Comparison of ENCODE assay signal across 14 cellular contexts in genomic region chr15:74453925-74454763, GRCh38. TPM values are rescaled to one million over a fixed set of nuclear protein-coding genes. Genes with fewer than 3 reads are reported as not detected.
A peak's percentile ranks its signal among the peaks of the same experiment; 100 is the strongest.
DNase-seq lines count a peak whose midpoint lies in the region; ATAC-seq, FAIRE-seq and TF ChIP-seq lines count a peak whose summit lies in the region.
"Had no signal": no experiment of that assay in that cellular context is flagged by ENCODE, and none has a peak within 500 bp of the region (broad histone marks: within the 10 kb centered on the region; RNA-seq: fewer than 3 reads in every experiment).

No MANE protein-coding gene starts in this region.

- no peaks in the 10 kb centered on the region for H3K9me3 Mint-ChIP-seq in activated T-cell treated with anti-CD3 and anti-CD28 coated beads, Interleukin-2, amount 50 U/mL, for 72 hours
- H3K9me3 Mint-ChIP-seq in activated T-cell treated with anti-CD3 and anti-CD28 coated beads, Interleukin-2, amount 50 U/mL, for 4 hours = no peaks in the 10 kb centered on the region
- H3K9me3 Mint-ChIP-seq in endothelial cell (ENCODE audit: unreplicated experiment) = no peaks in the 10 kb centered on the region
- no peaks in the 10 kb centered on the region for H3K9me3 Mint-ChIP-seq in stimulated activated naive CD8-positive, alpha-beta T cell treated with anti-CD3 and anti-CD28 coated beads, Interleukin-15, amount 100 ng/mL, for 72 hours

- H3K4me3 Mint-ChIP-seq in activated T-cell treated with anti-CD3 and anti-CD28 coated beads, Interleukin-2, amount 50 U/mL, for 72 hours = peak overlapping the region in 1 of 2 donors; percentile 29
- H3K4me3 Mint-ChIP-seq in activated T-cell treated with anti-CD3 and anti-CD28 coated beads, Interleukin-2, amount 50 U/mL, for 4 hours = no peak overlapping the region
- H3K4me3 Mint-ChIP-seq in T-helper 17 cell (peak overlapping the region; percentile 28), endothelial cell (ENCODE audit: unreplicated experiment) (no peak overlapping the region)
- peak overlapping the region; percentile 53 to 59 for H3K4me3 Mint-ChIP-seq in stimulated activated naive CD8-positive, alpha-beta T cell treated with anti-CD3 and anti-CD28 coated beads, Interleukin-15, amount 100 ng/mL, for 72 hours

- ATAC-seq in activated T-cell treated with anti-CD3 and anti-CD28 coated beads, Interleukin-2, amount 50 U/mL, for 72 hours (replicated peaks in 1 of 2) = peak in 1 of 2 donors; percentile 53
- ATAC-seq in activated T-cell treated with anti-CD3 and anti-CD28 coated beads, Interleukin-2, amount 50 U/mL, for 4 hours = no peak
- no peak for ATAC-seq in T-helper 17 cell
- peak; percentile 94 for ATAC-seq in stimulated activated naive CD8-positive, alpha-beta T cell treated with anti-CD3 and anti-CD28 coated beads, Interleukin-15, amount 100 ng/mL, for 72 hours
- no peak for ATAC-seq in HG03159 (IDR thresholded peaks at IDR 0.05; ENCODE audit: unreplicated experiment)

- no peak for TF ChIP-seq CTCF in endothelial cell (IDR thresholded peaks at IDR 0.05; ENCODE audit: unreplicated experiment)

- no peak for TF ChIP-seq POLR2A in H54 (IDR thresholded peaks at IDR 0.05; ENCODE audit: low read depth, low read length)

- peak overlapping the region; percentile 70 for H3K27ac Mint-ChIP-seq in activated T-cell treated with anti-CD3 and anti-CD28 coated beads, Interleukin-2, amount 50 U/mL, for 72 hours
- peak overlapping the region; percentile 14 for H3K27ac Mint-ChIP-seq in T-helper 17 cell
- H3K27ac Mint-ChIP-seq in endothelial cell (ENCODE audit: unreplicated experiment) = peak overlapping the region; percentile 93
- peak overlapping the region; percentile 54 to 82 for H3K27ac Mint-ChIP-seq in stimulated activated naive CD8-positive, alpha-beta T cell treated with anti-CD3 and anti-CD28 coated beads, Interleukin-15, amount 100 ng/mL, for 72 hours

- H3K36me3 Mint-ChIP-seq in activated T-cell treated with anti-CD3 and anti-CD28 coated beads, Interleukin-2, amount 50 U/mL, for 72 hours (ENCODE audit: insufficient read depth in 2 of 2) = peaks cover 7% of the 10 kb centered on the region in 2 donors
- H3K36me3 Mint-ChIP-seq in activated T-cell treated with anti-CD3 and anti-CD28 coated beads, Interleukin-2, amount 50 U/mL, for 4 hours (ENCODE audit: insufficient read depth) = peaks cover 38% of the 10 kb centered on the region
- H3K36me3 Mint-ChIP-seq in T-helper 17 cell (ENCODE audit: low read depth) (peaks cover 11% of the 10 kb centered on the region), endothelial cell (ENCODE audit: low read depth, unreplicated experiment) (peaks cover 33% of the 10 kb centered on the region)

- no peaks in the 10 kb centered on the region for H3K9me3 ChIP-seq in T-helper 17 cell (ENCODE audit: control insufficient read depth, low read length, poor library complexity, severe bottlenecking)
- H3K9me3 ChIP-seq: prostate gland, vagina had no signal

- H3K4me1 Mint-ChIP-seq in activated T-cell treated with anti-CD3 and anti-CD28 coated beads, Interleukin-2, amount 50 U/mL, for 72 hours (ENCODE audit: low read depth) = peaks cover 34% of the 10 kb centered on the region
- peaks cover 15% of the 10 kb centered on the region for H3K4me1 Mint-ChIP-seq in activated T-cell treated with anti-CD3 and anti-CD28 coated beads, Interleukin-2, amount 50 U/mL, for 4 hours (ENCODE audit: low read depth)
- H3K4me1 Mint-ChIP-seq in T-helper 17 cell (peaks cover 10% of the 10 kb centered on the region), endothelial cell (ENCODE audit: unreplicated experiment) (peaks cover 53% of the 10 kb centered on the region)
- H3K4me1 Mint-ChIP-seq in stimulated activated naive CD8-positive, alpha-beta T cell treated with anti-CD3 and anti-CD28 coated beads, Interleukin-15, amount 100 ng/mL, for 72 hours = peaks cover 44% of the 10 kb centered on the region

- H3K27me3 Mint-ChIP-seq in activated T-cell treated with anti-CD3 and anti-CD28 coated beads, Interleukin-2, amount 50 U/mL, for 72 hours (ENCODE audit: low read depth) = no peaks in the 10 kb centered on the region
- H3K27me3 Mint-ChIP-seq in activated T-cell treated with anti-CD3 and anti-CD28 coated beads, Interleukin-2, amount 50 U/mL, for 4 hours (ENCODE audit: low read depth) = no peaks in the 10 kb centered on the region
- H3K27me3 Mint-ChIP-seq in T-helper 17 cell = no peaks in the 10 kb centered on the region
- H3K27me3 Mint-ChIP-seq in endothelial cell (ENCODE audit: unreplicated experiment) = peaks cover 2% of the 10 kb centered on the region
- no peaks in the 10 kb centered on the region for H3K27me3 Mint-ChIP-seq in stimulated activated naive CD8-positive, alpha-beta T cell treated with anti-CD3 and anti-CD28 coated beads, Interleukin-15, amount 100 ng/mL, for 72 hours

- no peak for DNase-seq in activated T-cell treated with anti-CD3 and anti-CD28 coated beads, Interleukin-2, amount 50 U/mL, for 72 hours
- DNase-seq in activated T-cell treated with anti-CD3 and anti-CD28 coated beads, Interleukin-2, amount 50 U/mL, for 4 hours = no peak
- DNase-seq in T-helper 17 cell (no peak), endothelial cell (ENCODE audit: low spot score) (no peak), H54 (ENCODE audit: insufficient read length, low spot score) (no peak)
- DNase-seq in stimulated activated naive CD8-positive, alpha-beta T cell treated with anti-CD3 and anti-CD28 coated beads, Interleukin-15, amount 100 ng/mL, for 72 hours = no peak
- DNase-seq in stimulated activated CD4-positive, alpha-beta T cell treated with anti-CD3 and anti-CD28 coated beads, Interleukin-2, amount 100 ng/mL, for 24 hours = no peak
- DNase-seq: foreskin melanocyte, NCI-H1105 treated with DMSO at 0.1 percent for 48 hours, NCI-H345, PC-9 had no signal

- no peak for FAIRE-seq in H54 (lab: Jason Lieb, UNC)

RNA-seq across cellular contexts. Expression of gene UBL7, which starts 6.8 kb away (rescaled TPM):
- total RNA-seq in activated T-cell treated with anti-CD3 and anti-CD28 coated beads, Interleukin-2, amount 50 U/mL, for 72 hours = 10 to 100 TPM; 47.8 to 55.1 TPM
- 10 to 100 TPM; 53.4 to 60.1 (median 59.2) TPM for total RNA-seq in activated T-cell treated with anti-CD3 and anti-CD28 coated beads, Interleukin-2, amount 50 U/mL, for 4 hours
- total RNA-seq in T-helper 17 cell (10 to 100 TPM; 28.0 to 28.2 TPM), endothelial cell (ENCODE audit: unreplicated experiment) (79.9 TPM)

RNA-seq across cellular contexts. Expression of gene SEMA7A, which starts 20.4 kb away (rescaled TPM):
- total RNA-seq in activated T-cell treated with anti-CD3 and anti-CD28 coated beads, Interleukin-2, amount 50 U/mL, for 72 hours = 10 to 100 TPM; 46.7 to 57.1 TPM
- 100 to 1,000 TPM; 187 to 215 (median 195) TPM for total RNA-seq in activated T-cell treated with anti-CD3 and anti-CD28 coated beads, Interleukin-2, amount 50 U/mL, for 4 hours
- total RNA-seq in T-helper 17 cell = 1 to 10 TPM; 2.2 to 3.6 TPM
- total RNA-seq in endothelial cell (ENCODE audit: unreplicated experiment) = 41.4 TPM

Comparison
In these comparisons a context has a peak if more than half of its experiments do, and no peak if none do; other contexts are left out.
1. H3K27ac Mint-ChIP-seq: peak in every context shown above with its lines; median percentile 93 in endothelial cell; 70 in activated T-cell treated with anti-CD3 and anti-CD28 coated beads, Interleukin-2, amount 50 U/mL, for 72 hours; 68 in stimulated activated naive CD8-positive, alpha-beta T cell treated with anti-CD3 and anti-CD28 coated beads, Interleukin-15, amount 100 ng/mL, for 72 hours; 14 in T-helper 17 cell.
2. H3K4me3 Mint-ChIP-seq: peak in T-helper 17 cell (single experiment) and stimulated activated naive CD8-positive, alpha-beta T cell treated with anti-CD3 and anti-CD28 coated beads, Interleukin-15, amount 100 ng/mL, for 72 hours (2 of 2); none in activated T-cell treated with anti-CD3 and anti-CD28 coated beads, Interleukin-2, amount 50 U/mL, for 4 hours (single experiment) and endothelial cell (single experiment).